In the genomic region with DNA sequence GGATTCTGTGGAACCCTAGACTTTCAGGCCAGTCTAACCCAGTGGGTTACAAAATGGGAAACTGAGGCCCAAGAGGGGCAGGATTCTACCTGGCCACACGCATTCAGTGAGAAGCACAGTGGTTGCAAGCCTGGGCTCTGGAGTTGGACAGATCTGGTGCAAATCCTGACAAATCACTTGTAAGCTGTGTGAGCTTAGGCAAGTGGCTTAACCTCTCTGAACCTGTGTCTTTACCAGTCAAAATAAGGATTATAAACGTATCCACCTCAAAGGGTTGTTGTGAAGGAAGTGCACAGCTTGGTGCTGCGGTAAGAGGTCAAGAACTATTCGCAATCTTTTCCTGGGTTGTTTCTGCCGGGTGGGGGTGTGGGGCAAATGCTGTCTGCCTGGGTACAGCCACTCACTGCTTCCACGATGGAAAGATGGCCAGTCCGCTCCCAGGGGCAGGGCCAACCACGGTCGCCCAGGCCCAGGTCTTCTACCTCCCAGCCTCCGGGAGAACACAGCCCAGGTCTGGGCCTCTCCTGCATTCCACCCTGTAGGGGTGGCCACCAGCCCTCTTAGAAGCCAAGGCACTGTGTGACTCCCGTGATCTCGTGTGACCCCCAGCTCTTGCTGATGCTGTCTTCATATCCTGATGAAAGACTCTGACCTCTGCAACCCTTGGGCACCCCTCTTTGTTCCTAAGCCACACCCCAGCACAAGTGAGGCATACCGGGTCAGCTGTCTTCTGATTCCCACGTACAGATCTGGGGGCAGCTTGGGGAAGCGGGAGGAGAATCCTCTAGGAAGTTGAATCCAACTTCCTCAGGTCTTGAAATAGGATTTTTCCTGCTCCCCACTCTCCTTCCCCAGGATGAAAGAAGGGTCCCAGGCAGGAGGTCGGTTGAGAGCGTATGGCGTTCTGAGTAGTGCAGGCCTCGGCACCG, we compare ENCODE assay signal across 1 cellular context.
TF ChIP-seq lines count a peak whose summit lies in the region.

No MANE protein-coding gene starts in this region.

TF ChIP-seq in A549, 52 proteins besides CTCF, POLR2A, EP300 and RAD21:
- TF ChIP-seq KDM1A (IDR thresholded peaks at IDR 0.05; ENCODE audit: low read depth) = peak; percentile 77; the same call in 1 of the 2 replicates
- TF ChIP-seq FOXS1 (CRISPR knock-in tag; IDR thresholded peaks at IDR 0.05) = no peak
- TF ChIP-seq ZFP36 (IDR thresholded peaks at IDR 0.05; ENCODE audit: borderline replicate concordance, partially characterized antibody) = peak; percentile 80
